Comparison of ENCODE assay signal across 24 cellular contexts in genomic region chr22:40417041-40417440, GRCh38. TPM values are rescaled to one million over a fixed set of nuclear protein-coding genes. Genes with fewer than 3 reads are reported as not detected.
DNase-seq lines count a peak whose midpoint lies in the region; ATAC-seq and TF ChIP-seq lines count a peak whose summit lies in the region.
"Had no signal": no experiment of that assay in that cellular context is flagged by ENCODE, and none has a peak within 500 bp of the region (broad histone marks: within the 10 kb centered on the region; RNA-seq: fewer than 3 reads in every experiment).

No MANE protein-coding gene starts in this region.

- H3K27me3 ChIP-seq in DOHH2 (ENCODE audit: control insufficient read depth, low read length) (no peaks in the 10 kb centered on the region), spleen (replicated peaks in 1 of 7) (no peaks in the 10 kb centered on the region)
- H3K27me3 ChIP-seq: adrenal gland, brain microvascular endothelial cell, testis had no signal

- CTCF ChIA-PET in activated naive CD4-positive, alpha-beta T cell treated with anti-CD3 and anti-CD28 coated beads, Interleukin-2, amount 10 ng/mL, durations not matched to agents 7 days and 5 days (lab: Charles Lee): no interaction called here

- H3K27ac ChIP-seq in DOHH2 (ENCODE audit: low read depth, low read length): peak overlapping the region; percentile 94
- H3K27ac ChIP-seq in spleen: peak overlapping the region in 7 of 8 donors; percentile 15 to 87 (median 77)
- H3K27ac ChIP-seq: brain microvascular endothelial cell, epithelial cell of prostate, testis had no signal

- 83 to 92% (median 89%) methylated on average over 7 to 8 of the region's 8 CpGs for WGBS in spleen, 5 donors

- no peaks in the 10 kb centered on the region for H3K9me3 Mint-ChIP-seq in activated naive CD4-positive, alpha-beta T cell treated with anti-CD3 and anti-CD28 coated beads, Interleukin-2, amount 50 U/mL, for 24 hours
- H3K9me3 Mint-ChIP-seq in activated naive CD4-positive, alpha-beta T cell treated with anti-CD3 and anti-CD28 coated beads, Interleukin-2, amount 10 ng/mL, durations not matched to agents 7 days and 5 days: no peaks in the 10 kb centered on the region
- no peaks in the 10 kb centered on the region for H3K9me3 Mint-ChIP-seq in dendritic cell treated with granulocyte-macrophage colony-stimulating factor and Interleukin-4, amounts not matched to agents 40 ng/mL and 50 ng/mL, for 4 days
- H3K9me3 Mint-ChIP-seq: activated CD4-positive, alpha-beta T cell treated with anti-CD3 and anti-CD28 coated beads, Interleukin-2, amount 10 ng/mL, durations not matched to agents 24 days and 14 days; activated T-helper 2 cell treated with anti-CD3 and anti-CD28 coated beads, Interferon-gamma antibody, Interleukin-2, Interleukin-4, amounts not matched to agents 10 μg/mL and 5 μg/mL and 100 μg/mL, durations not matched to agents 14 hours and 24 hours and 36 hours had no signal

- H3K9me2 ChIP-seq in DOHH2 (replicated peaks; ENCODE audit: control insufficient read depth, low read length): no peaks in the 10 kb centered on the region

- peaks cover 30% of the 10 kb centered on the region for H3K4me1 Mint-ChIP-seq in activated naive CD4-positive, alpha-beta T cell treated with anti-CD3 and anti-CD28 coated beads, Interleukin-2, amount 50 U/mL, for 24 hours
- H3K4me1 Mint-ChIP-seq in activated naive CD4-positive, alpha-beta T cell treated with anti-CD3 and anti-CD28 coated beads, Interleukin-2, amount 10 ng/mL, durations not matched to agents 7 days and 5 days: peaks cover 24% of the 10 kb centered on the region
- H3K4me1 Mint-ChIP-seq in dendritic cell treated with granulocyte-macrophage colony-stimulating factor and Interleukin-4, amounts not matched to agents 40 ng/mL and 50 ng/mL, for 4 days (ENCODE audit: low read depth): peaks cover 60% of the 10 kb centered on the region

- H3K27me3 Mint-ChIP-seq in activated naive CD4-positive, alpha-beta T cell treated with anti-CD3 and anti-CD28 coated beads, Interleukin-2, amount 50 U/mL, for 24 hours: no peaks in the 10 kb centered on the region
- H3K27me3 Mint-ChIP-seq in activated naive CD4-positive, alpha-beta T cell treated with anti-CD3 and anti-CD28 coated beads, Interleukin-2, amount 10 ng/mL, durations not matched to agents 7 days and 5 days: no peaks in the 10 kb centered on the region
- no peaks in the 10 kb centered on the region for H3K27me3 Mint-ChIP-seq in dendritic cell treated with granulocyte-macrophage colony-stimulating factor and Interleukin-4, amounts not matched to agents 40 ng/mL and 50 ng/mL, for 4 days
- H3K27me3 Mint-ChIP-seq: activated CD4-positive, alpha-beta T cell treated with anti-CD3 and anti-CD28 coated beads, Interleukin-2, amount 10 ng/mL, durations not matched to agents 24 days and 14 days had no signal

- no peak for DNase-seq in activated naive CD4-positive, alpha-beta T cell treated with anti-CD3 and anti-CD28 coated beads, Interleukin-2, amount 10 ng/mL, durations not matched to agents 7 days and 5 days
- DNase-seq in spleen (peak; percentile 70), HuH-7 (ENCODE audit: low spot score) (no peak), GM19238 (ENCODE audit: insufficient read length, low spot score) (no peak)
- DNase-seq: activated CD4-positive, alpha-beta T cell treated with anti-CD3 and anti-CD28 coated beads, Interleukin-2, amount 10 ng/mL, durations not matched to agents 24 days and 14 days; adrenal gland; brain microvascular endothelial cell; C1 segment of cervical spinal cord; head of caudate nucleus; KBM-7; mammary epithelial cell; NCI-H1436 treated with DMSO at 0.1 percent for 48 hours; NCI-H2107; NCI-H510A; stimulated activated CD4-positive, alpha-beta T cell treated with anti-CD3 and anti-CD28 coated beads, Interleukin-1b, Interleukin-23, amount 100 ng/mL, for 48 hours; stimulated activated naive CD4-positive, alpha-beta T cell treated with Interleukin-2 at 50 U/mL for 16 hours; testis had no signal

- peaks cover 41% of the 10 kb centered on the region for H3F3A ChIP-seq in DOHH2 (ENCODE audit: control insufficient read depth, insufficient read depth)

- H3K36me3 ChIP-seq in DOHH2 (ENCODE audit: control insufficient read depth, low read length) (peaks cover 78% of the 10 kb centered on the region), spleen (peaks cover 0 to 99% (median 62%) of the 10 kb centered on the region in 6 donors)

- H3K9me3 ChIP-seq in DOHH2 (ENCODE audit: control insufficient read depth, insufficient read depth, low read length) (no peaks in the 10 kb centered on the region), spleen (no peaks in the 10 kb centered on the region)
- H3K9me3 ChIP-seq: adrenal gland, testis had no signal

- H3K4me3 Mint-ChIP-seq in activated naive CD4-positive, alpha-beta T cell treated with anti-CD3 and anti-CD28 coated beads, Interleukin-2, amount 50 U/mL, for 24 hours: no peak overlapping the region
- no peak overlapping the region for H3K4me3 Mint-ChIP-seq in activated naive CD4-positive, alpha-beta T cell treated with anti-CD3 and anti-CD28 coated beads, Interleukin-2, amount 10 ng/mL, durations not matched to agents 7 days and 5 days
- no peak overlapping the region for H3K4me3 Mint-ChIP-seq in dendritic cell treated with granulocyte-macrophage colony-stimulating factor and Interleukin-4, amounts not matched to agents 40 ng/mL and 50 ng/mL, for 4 days
- H3K4me3 Mint-ChIP-seq: activated CD4-positive, alpha-beta T cell treated with anti-CD3 and anti-CD28 coated beads, Interleukin-2, amount 10 ng/mL, durations not matched to agents 24 days and 14 days had no signal

- intact Hi-C loops in dendritic cell treated with granulocyte-macrophage colony-stimulating factor and Interleukin-4, amounts not matched to agents 40 ng/mL and 50 ng/mL, for 4 days (cut with micrococcal nuclease): no loop called here
- intact Hi-C loops in spleen (cut with DNase I; ENCODE audit: low total_unique reads): no loop called here

- H4K20me1 ChIP-seq in DOHH2 (ENCODE audit: control insufficient read depth, insufficient read depth, low read depth, low read length): no peaks in the 10 kb centered on the region

- peaks cover 5% of the 10 kb centered on the region for H3K36me3 Mint-ChIP-seq in activated naive CD4-positive, alpha-beta T cell treated with anti-CD3 and anti-CD28 coated beads, Interleukin-2, amount 50 U/mL, for 24 hours
- peaks cover 51% of the 10 kb centered on the region for H3K36me3 Mint-ChIP-seq in activated naive CD4-positive, alpha-beta T cell treated with anti-CD3 and anti-CD28 coated beads, Interleukin-2, amount 10 ng/mL, durations not matched to agents 7 days and 5 days
- peaks cover 96% of the 10 kb centered on the region for H3K36me3 Mint-ChIP-seq in dendritic cell treated with granulocyte-macrophage colony-stimulating factor and Interleukin-4, amounts not matched to agents 40 ng/mL and 50 ng/mL, for 4 days (ENCODE audit: low read depth)

- ATAC-seq in GM21528 (IDR thresholded peaks at IDR 0.05; ENCODE audit: low FRiP score, unreplicated experiment): no peak

- H3K27ac Mint-ChIP-seq in activated naive CD4-positive, alpha-beta T cell treated with anti-CD3 and anti-CD28 coated beads, Interleukin-2, amount 50 U/mL, for 24 hours: peak overlapping the region; percentile 51
- no peak overlapping the region for H3K27ac Mint-ChIP-seq in activated naive CD4-positive, alpha-beta T cell treated with anti-CD3 and anti-CD28 coated beads, Interleukin-2, amount 10 ng/mL, durations not matched to agents 7 days and 5 days
- peak overlapping the region; percentile 78 for H3K27ac Mint-ChIP-seq in dendritic cell treated with granulocyte-macrophage colony-stimulating factor and Interleukin-4, amounts not matched to agents 40 ng/mL and 50 ng/mL, for 4 days

- peaks cover 84% of the 10 kb centered on the region for H3K4me1 ChIP-seq in DOHH2 (ENCODE audit: control insufficient read depth, low read length)
- H3K4me1 ChIP-seq in spleen: peaks cover 19 to 81% (median 71%) of the 10 kb centered on the region in 6 donors
- H3K4me1 ChIP-seq: adrenal gland, testis had no signal

- H3K4me2 ChIP-seq in DOHH2 (ENCODE audit: low read length): peak overlapping the region; percentile 98

- no peak for TF ChIP-seq CTCF in DOHH2 (IDR thresholded peaks at IDR 0.05; ENCODE audit: low read depth, low read length, poor library complexity, severe bottlenecking)
- no peak for TF ChIP-seq CTCF in spleen (IDR thresholded peaks at IDR 0.05 in 8 of 11, conservative IDR thresholded peaks at IDR 0.05 in 3 of 11)

- no peak for TF ChIP-seq POLR2A in spleen (IDR thresholded peaks at IDR 0.05)

- H3K4me3 ChIP-seq in DOHH2 (ENCODE audit: low read length) (peak overlapping the region; percentile 84), spleen (no peak overlapping the region)
- H3K4me3 ChIP-seq: adrenal gland, skin epidermis, testis had no signal

- peaks cover 17% of the 10 kb centered on the region for H3K79me2 ChIP-seq in DOHH2 (ENCODE audit: control insufficient read depth, low read length)

RNA-seq across cellular contexts. Expression of gene SGSM3, which starts 46.6 kb away (rescaled TPM):
- 10 to 100 TPM; 56.3 to 99.3 (median 88.2) TPM for total RNA-seq in spleen
- 100 to 1,000 TPM; 100 to 176 (median 161) TPM for polyA plus RNA-seq in spleen
